ENCODE assay signal across 8 cellular contexts in the genomic region with DNA sequence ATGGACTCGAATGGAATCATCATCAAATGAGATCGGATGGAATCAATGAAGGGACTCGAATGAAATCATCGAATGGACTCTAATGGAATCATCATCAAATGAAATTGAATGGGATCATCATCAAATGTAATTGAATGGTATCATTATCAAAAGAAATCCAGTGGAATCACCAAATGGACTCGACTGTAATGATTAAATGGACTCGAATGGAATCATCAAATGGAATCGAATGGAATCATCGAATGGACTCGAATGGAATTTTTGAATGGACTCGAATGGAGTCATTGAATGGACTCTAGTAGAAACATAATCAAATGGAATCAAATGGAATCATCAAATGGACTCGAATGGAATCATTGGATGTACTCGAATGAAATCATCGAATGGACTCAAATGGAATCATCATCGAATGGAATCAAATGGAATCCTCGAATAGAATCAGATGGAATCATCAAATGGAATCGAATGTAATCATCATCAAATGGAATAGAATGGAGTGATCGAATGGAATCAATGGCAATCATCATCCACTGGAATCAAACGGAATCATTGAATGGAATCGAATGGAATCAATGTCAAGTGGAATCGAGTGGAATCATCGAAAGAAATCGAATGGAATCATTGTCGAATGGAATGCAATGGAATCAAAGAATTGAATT.
DNase-seq lines count a peak whose midpoint lies in the region; ATAC-seq and TF ChIP-seq lines count a peak whose summit lies in the region.
"Not testable (repeated sequence)": the region's sequence is repeated elsewhere in the genome, so short reads cannot be mapped to it uniquely, and the experiment has no call there.

No MANE protein-coding gene starts in this region.

- not testable (repeated sequence) for H3K27ac ChIP-seq in RWPE2 (ENCODE audit: poor library complexity, severe bottlenecking); heart left ventricle; upper lobe of right lung
- peak overlapping the region in 3 of 5 donors; percentile 0 to 1 (median 0) for H3K27ac ChIP-seq in adrenal gland

- peak; percentile 4 for ATAC-seq in GM18519 (IDR thresholded peaks at IDR 0.05; ENCODE audit: low FRiP score, unreplicated experiment)
- peak; percentile 17 for ATAC-seq in GM21717 (IDR thresholded peaks at IDR 0.05; ENCODE audit: unreplicated experiment)
- peak; percentile 5 for ATAC-seq in HG03095 (IDR thresholded peaks at IDR 0.05; ENCODE audit: unreplicated experiment)
- peak; percentile 5; the same call in 1 of the 3 replicates for ATAC-seq in RWPE2 (ENCODE audit: low read depth)
- peak; percentile 1 to 11 (median 6) for ATAC-seq in heart left ventricle
- ATAC-seq in upper lobe of right lung = peak; percentile 9

- not testable (repeated sequence) for H3K4me1 ChIP-seq in RWPE2 (ENCODE audit: insufficient read depth, poor library complexity, severe bottlenecking); adrenal gland (replicated peaks in 1 of 2); heart left ventricle; upper lobe of right lung

- peaks cover 10% of the 10 kb centered on the region for H3K9me3 Mint-ChIP-seq in neural crest cell

- TF ChIP-seq POLR2A in adrenal gland (IDR thresholded peaks at IDR 0.05); heart left ventricle (IDR thresholded peaks at IDR 0.05): not testable (repeated sequence)

- H3K36me3 Mint-ChIP-seq in neural crest cell (ENCODE audit: low read depth) = peaks cover 25% of the 10 kb centered on the region

- WGBS in adrenal gland, 4 donors = 65 to 69% (median 66%) methylated on average over 23 of the region's 23 CpGs
- WGBS in heart left ventricle, 4 donors = 64 to 68% (median 66%) methylated on average over 23 of the region's 23 CpGs

- intact Hi-C loops in adrenal gland (cut with DNase I) (loop anchor here in 1 of 2 donors (1.0 kb wide), 1 partner anchor 12 kb away; no protein-coding TSS in a partner anchor), heart left ventricle (cut with DNase I) (loop anchor here in 2 of 10 donors (1.0 kb wide), 2 partner anchors 7 to 12 kb away; no protein-coding TSS in a partner anchor)
- intact Hi-C loops in upper lobe of right lung (cut with DNase I) = not testable (repeated sequence)

- not testable (repeated sequence) for H3K4me3 Mint-ChIP-seq in neural crest cell

- H3K27me3 Mint-ChIP-seq in neural crest cell (ENCODE audit: low read depth) = not testable (repeated sequence)

- DNase-seq in RWPE2 (ENCODE audit: low spot score); upper lobe of right lung: not testable (repeated sequence)
- DNase-seq in adrenal gland (peak in 5 of 7 donors; percentile 4 to 70 (median 49)), heart left ventricle (peak in 2 of 5 donors; percentile 52 to 68), neural crest cell (ENCODE audit: low read depth, low spot score) (peak; percentile 56)

- not testable (repeated sequence) for H3K9me3 ChIP-seq in RWPE2 (ENCODE audit: severe bottlenecking)
- H3K9me3 ChIP-seq in adrenal gland (replicated peaks in 1 of 3) = peaks cover 0 to 16% (median 13%) of the 10 kb centered on the region in 3 donors
- H3K9me3 ChIP-seq in heart left ventricle = peaks cover 0 to 25% (median 4%) of the 10 kb centered on the region in 12 donors
- H3K9me3 ChIP-seq in upper lobe of right lung = peaks cover 15% of the 10 kb centered on the region

- not testable (repeated sequence) for H3K4me3 ChIP-seq in RWPE2 (ENCODE audit: severe bottlenecking); heart left ventricle; upper lobe of right lung
- peak overlapping the region in 2 of 4 donors; percentile 0 to 1 for H3K4me3 ChIP-seq in adrenal gland

- H3K36me3 ChIP-seq in RWPE2 (ENCODE audit: low read depth); heart left ventricle; upper lobe of right lung: not testable (repeated sequence)
- peaks cover 0 to 14% of the 10 kb centered on the region in 2 donors for H3K36me3 ChIP-seq in adrenal gland (replicated peaks in 1 of 2)

- not testable (repeated sequence) for H3K27ac Mint-ChIP-seq in neural crest cell (ENCODE audit: unreplicated experiment)

- not testable (repeated sequence) for TF ChIP-seq CTCF in RWPE2 (IDR thresholded peaks at IDR 0.05; ENCODE audit: poor library complexity, severe bottlenecking); adrenal gland (IDR thresholded peaks at IDR 0.05); heart left ventricle (IDR thresholded peaks at IDR 0.05); neural crest cell (conservative IDR thresholded peaks at IDR 0.05); upper lobe of right lung (IDR thresholded peaks at IDR 0.05)

- H3K4me1 Mint-ChIP-seq in neural crest cell = not testable (repeated sequence)

- H3K27me3 ChIP-seq in RWPE2 (ENCODE audit: insufficient read depth, poor library complexity, severe bottlenecking); adrenal gland; upper lobe of right lung: not testable (repeated sequence)
- peaks cover 0 to 15% (median 0%) of the 10 kb centered on the region in 9 donors for H3K27me3 ChIP-seq in heart left ventricle
